ENCODE assay signal across 8 cellular contexts in genomic region chr19:41821003-41821735, GRCh38. TPM values are rescaled to one million over a fixed set of nuclear protein-coding genes. Genes with fewer than 3 reads are reported as not detected.
DNase-seq lines count a peak whose midpoint lies in the region; ATAC-seq and TF ChIP-seq lines count a peak whose summit lies in the region.

No MANE protein-coding gene starts in this region.

- H3K27ac Mint-ChIP-seq in glutamatergic neuron (ENCODE audit: unreplicated experiment) = no peak overlapping the region

- no peaks in the 10 kb centered on the region for H3K79me2 ChIP-seq in smooth muscle cell (ENCODE audit: low read depth)

- H3K4me3 ChIP-seq in smooth muscle cell (no peak overlapping the region), mesenchymal stem cell (ENCODE audit: insufficient read depth in 1 of 2, low read depth in 1 of 2, low read length in 2 of 2) (no peak overlapping the region)

- no peak for ATAC-seq in GM18520 (IDR thresholded peaks at IDR 0.05; ENCODE audit: unreplicated experiment)

- H3K4ac ChIP-seq in mesenchymal stem cell (ENCODE audit: low read depth in 1 of 2, low read length in 2 of 2) = no peak overlapping the region

- no peaks in the 10 kb centered on the region for H4K20me1 ChIP-seq in smooth muscle cell (ENCODE audit: low read depth)

- no peak overlapping the region for H2BK120ac ChIP-seq in mesenchymal stem cell (ENCODE audit: low read depth, low read length)

- no peak overlapping the region for H2BK12ac ChIP-seq in mesenchymal stem cell (ENCODE audit: low read length in 2 of 2)

- H4K91ac ChIP-seq in mesenchymal stem cell (ENCODE audit: low read length) = no peak overlapping the region

- no peaks in the 10 kb centered on the region for H3K4me1 Mint-ChIP-seq in glutamatergic neuron (ENCODE audit: low read depth, unreplicated experiment)

- no peaks in the 10 kb centered on the region for H3K4me1 ChIP-seq in smooth muscle cell (ENCODE audit: low read depth)
- H3K4me1 ChIP-seq in mesenchymal stem cell (ENCODE audit: control insufficient read depth, insufficient read depth, low read depth, low read length) = no peaks in the 10 kb centered on the region

- H3K36me3 Mint-ChIP-seq in glutamatergic neuron (ENCODE audit: unreplicated experiment) = no peaks in the 10 kb centered on the region

- no peaks in the 10 kb centered on the region for H3K27me3 Mint-ChIP-seq in glutamatergic neuron (ENCODE audit: unreplicated experiment)

- WGBS in smooth muscle cell (ENCODE audit: low lambda C conversion rate) = 52% methylated on average over 12 of the region's 12 CpGs
- 82% methylated on average over 12 of the region's 12 CpGs for WGBS in mesenchymal stem cell

- H3K27ac ChIP-seq in smooth muscle cell (ENCODE audit: low read depth) (no peak overlapping the region), mesenchymal stem cell (ENCODE audit: low read length, poor library complexity, severe bottlenecking) (no peak overlapping the region)

- H2BK5ac ChIP-seq in mesenchymal stem cell (ENCODE audit: low read depth, low read length, poor library complexity, severe bottlenecking) = no peak overlapping the region

- no peak overlapping the region for H3K23ac ChIP-seq in mesenchymal stem cell (ENCODE audit: low read length in 2 of 2)

- H3K9me3 ChIP-seq in smooth muscle cell (replicated peaks; ENCODE audit: low read depth) (no peaks in the 10 kb centered on the region), mesenchymal stem cell (ENCODE audit: control insufficient read depth, low read length) (no peaks in the 10 kb centered on the region)

- no peak overlapping the region for H3K4me2 ChIP-seq in smooth muscle cell
- H3K4me2 ChIP-seq in mesenchymal stem cell (ENCODE audit: low read length, poor library complexity, severe bottlenecking) = no peak overlapping the region

- TF ChIP-seq CTCF in glutamatergic neuron (IDR thresholded peaks at IDR 0.05; ENCODE audit: partially characterized antibody, unreplicated experiment) (peak; percentile 84), smooth muscle cell (IDR thresholded peaks at IDR 0.05; ENCODE audit: borderline replicate concordance, insufficient read depth, poor library complexity, severe bottlenecking) (peak; percentile 14)

- no peak overlapping the region for H3K14ac ChIP-seq in mesenchymal stem cell (ENCODE audit: low read length in 2 of 2)

- no peaks in the 10 kb centered on the region for H3K79me1 ChIP-seq in mesenchymal stem cell (replicated peaks; ENCODE audit: low read length, poor library complexity, severe bottlenecking)

- no peak overlapping the region for H2AK5ac ChIP-seq in mesenchymal stem cell (ENCODE audit: low read length, severe bottlenecking)

- DNase-seq in DMS153 treated with DMSO at 0.1 percent for 48 hours (lab: John Stamatoyannopoulos, UW; ENCODE audit: unreplicated experiment) = peak; percentile 85
- DNase-seq in HuH-7.5 (ENCODE audit: low spot score) = peak; percentile 53
- peak; percentile 74 for DNase-seq in NOMO-1 treated with DMSO at 0.1 percent for 48 hours (lab: John Stamatoyannopoulos, UW; ENCODE audit: unreplicated experiment)
- DNase-seq in activated T-cell treated with anti-CD3 and anti-CD28 coated beads, Interleukin-2, amount 50 U/mL, for 48 hours = peak; percentile 47 to 63
- peak; percentile 37 for DNase-seq in glutamatergic neuron
- DNase-seq in smooth muscle cell (lab: John Stamatoyannopoulos, UW; ENCODE audit: unreplicated experiment) = no peak
- DNase-seq in mesenchymal stem cell = no peak

- no peak overlapping the region for H4K8ac ChIP-seq in mesenchymal stem cell (ENCODE audit: low read length)

- H3K9ac ChIP-seq in smooth muscle cell (ENCODE audit: low read depth) = no peak overlapping the region
- H3K9ac ChIP-seq in mesenchymal stem cell (ENCODE audit: low read length) = no peak overlapping the region

- H3K4me3 Mint-ChIP-seq in glutamatergic neuron (ENCODE audit: unreplicated experiment) = no peak overlapping the region

- H2AFZ ChIP-seq in smooth muscle cell (ENCODE audit: low read depth) = no peak overlapping the region
- H2AFZ ChIP-seq in mesenchymal stem cell (ENCODE audit: low read depth, low read length) = no peak overlapping the region

- no peak overlapping the region for H2BK15ac ChIP-seq in mesenchymal stem cell (ENCODE audit: low read depth, poor library complexity, severe bottlenecking)

- H3F3A ChIP-seq in smooth muscle cell (ENCODE audit: low read depth) = no peaks in the 10 kb centered on the region

- H3K18ac ChIP-seq in mesenchymal stem cell (ENCODE audit: low read depth in 1 of 2, low read length in 2 of 2) = no peak overlapping the region

- H3K9me3 Mint-ChIP-seq in glutamatergic neuron (ENCODE audit: unreplicated experiment) = no peaks in the 10 kb centered on the region

- H3K36me3 ChIP-seq in smooth muscle cell (ENCODE audit: low read depth) = no peaks in the 10 kb centered on the region
- no peaks in the 10 kb centered on the region for H3K36me3 ChIP-seq in mesenchymal stem cell (ENCODE audit: control insufficient read depth in 1 of 2, insufficient read depth in 2 of 2, low read depth in 1 of 2, low read length in 2 of 2)

- H3K27me3 ChIP-seq in smooth muscle cell (ENCODE audit: low read depth) = no peaks in the 10 kb centered on the region
- peaks cover 0 to 23% of the 10 kb centered on the region in 2 experiments for H3K27me3 ChIP-seq in mesenchymal stem cell (ENCODE audit: control insufficient read depth in 1 of 2, insufficient read depth in 1 of 2, low read length in 2 of 2)

RNA-seq across cellular contexts. Expression of gene LYPD4, which starts 23.3 kb away (rescaled TPM):
- total RNA-seq in glutamatergic neuron (ENCODE audit: unreplicated experiment) (not detected), smooth muscle cell (not detected in 2 replicates)
- not detected in 2 replicates for polyA plus RNA-seq in smooth muscle cell
- not detected for polyA plus RNA-seq in mesenchymal stem cell (2013, experiment 1 of 2)
- not detected for polyA plus RNA-seq in mesenchymal stem cell (2013, experiment 2 of 2)

RNA-seq across cellular contexts. Expression of gene DMRTC2, which starts 23.7 kb away (rescaled TPM):
- not detected for total RNA-seq in glutamatergic neuron (ENCODE audit: unreplicated experiment)
- not detected in 2 replicates for total RNA-seq in smooth muscle cell
- not detected in 2 replicates for polyA plus RNA-seq in smooth muscle cell
- polyA plus RNA-seq in mesenchymal stem cell (2013, experiment 1 of 2) = not detected
- not detected for polyA plus RNA-seq in mesenchymal stem cell (2013, experiment 2 of 2)

RNA-seq across cellular contexts. Expression of gene CEACAM3, which starts 24.8 kb away (rescaled TPM):
- not detected for total RNA-seq in glutamatergic neuron (ENCODE audit: unreplicated experiment)
- total RNA-seq in smooth muscle cell = not detected in 2 replicates
- not detected in 2 replicates for polyA plus RNA-seq in smooth muscle cell
- polyA plus RNA-seq in mesenchymal stem cell (2013, experiment 1 of 2) = not detected
- polyA plus RNA-seq in mesenchymal stem cell (2013, experiment 2 of 2) = not detected

RNA-seq across cellular contexts. Expression of gene RPS19, which starts 38.9 kb away (rescaled TPM):
- total RNA-seq in glutamatergic neuron (ENCODE audit: unreplicated experiment) (1,637 TPM), smooth muscle cell (970 and 1,345 TPM in 2 replicates)
- 2,105 and 2,361 TPM in 2 replicates for polyA plus RNA-seq in smooth muscle cell
- 2,789 TPM for polyA plus RNA-seq in mesenchymal stem cell (2013, experiment 1 of 2)
- polyA plus RNA-seq in mesenchymal stem cell (2013, experiment 2 of 2) = 2,879 TPM

RNA-seq across cellular contexts. Expression of gene CD79A, which starts 55.9 kb away (rescaled TPM):
- total RNA-seq in glutamatergic neuron (ENCODE audit: unreplicated experiment) (not detected), smooth muscle cell (not detected in 2 replicates)
- polyA plus RNA-seq in smooth muscle cell = 0.28 and 0.41 TPM in 2 replicates
- polyA plus RNA-seq in mesenchymal stem cell (2013, experiment 1 of 2) = 0.28 TPM
- 0.32 TPM for polyA plus RNA-seq in mesenchymal stem cell (2013, experiment 2 of 2)

Comparison
In these comparisons a context has a peak if more than half of its experiments do, and no peak if none do; other contexts are left out.
1. DNase-seq: peak in DMS153 treated with DMSO at 0.1 percent for 48 hours (single experiment), HuH-7.5 (single experiment), NOMO-1 treated with DMSO at 0.1 percent for 48 hours (single experiment), activated T-cell treated with anti-CD3 and anti-CD28 coated beads, Interleukin-2, amount 50 U/mL, for 48 hours (2 of 2) and glutamatergic neuron (single experiment); none in smooth muscle cell (single experiment) and mesenchymal stem cell (single experiment).